Comparison of ENCODE assay signal across 13 cellular contexts in genomic region chr6:44730771-44731391, GRCh38.
DNase-seq lines count a peak whose midpoint lies in the region; ATAC-seq and TF ChIP-seq lines count a peak whose summit lies in the region.
"Had no signal": no experiment of that assay in that cellular context is flagged by ENCODE, and none has a peak within 500 bp of the region (broad histone marks: within the 10 kb centered on the region; RNA-seq: fewer than 3 reads in every experiment).

No MANE protein-coding gene starts in this region.

- no peaks in the 10 kb centered on the region for H3K9me3 Mint-ChIP-seq in chondrocyte (ENCODE audit: low read depth)

- H3K9me3 ChIP-seq in mucosa of descending colon: no peaks in the 10 kb centered on the region
- H3K9me3 ChIP-seq: upper lobe of left lung had no signal

- no peak overlapping the region for H3K4me3 ChIP-seq in mucosa of descending colon
- H3K4me3 ChIP-seq: upper lobe of left lung had no signal

- H3K4me1 Mint-ChIP-seq in chondrocyte (ENCODE audit: low read depth): peaks cover 37% of the 10 kb centered on the region
- H3K4me1 Mint-ChIP-seq: B cell had no signal

- peak; percentile 31 for DNase-seq in AG08395 (ENCODE audit: low spot score)
- peak; percentile 22 for DNase-seq in HuH-7.5 (ENCODE audit: low spot score)
- DNase-seq in chondrocyte (ENCODE audit: low spot score): no peak
- no peak for DNase-seq in mucosa of descending colon
- DNase-seq in SHP77 (lab: John Stamatoyannopoulos, UW): no peak
- no peak for DNase-seq in GM20000 (ENCODE audit: low spot score)
- DNase-seq in stimulated activated CD4-positive, alpha-beta T cell treated with anti-CD3 and anti-CD28 coated beads, Interleukin-2, amount 100 ng/mL, for 24 hours: no peak
- DNase-seq: activated T-cell treated with anti-CD3 and anti-CD28 coated beads for 4 hours, amygdala, NCI-H1048, upper lobe of left lung had no signal

- H3K36me3 ChIP-seq in mucosa of descending colon (ENCODE audit: low read depth): no peaks in the 10 kb centered on the region
- H3K36me3 ChIP-seq: upper lobe of left lung had no signal

- intact Hi-C loops in mucosa of descending colon (cut with DNase I, micrococcal nuclease): no loop called here

- TF ChIP-seq CTCF in chondrocyte (IDR thresholded peaks at IDR 0.05): peak; percentile 8
- TF ChIP-seq CTCF in mucosa of descending colon (IDR thresholded peaks at IDR 0.05): no peak
- TF ChIP-seq CTCF in GM20000 (IDR thresholded peaks at IDR 0.05; ENCODE audit: extremely low read depth, missing control alignments): no peak

- peak overlapping the region; percentile 39 for H3K27ac Mint-ChIP-seq in chondrocyte (ENCODE audit: unreplicated experiment)
- H3K27ac Mint-ChIP-seq: B cell had no signal

- H3K27me3 Mint-ChIP-seq in chondrocyte (ENCODE audit: low read depth): peaks cover 2% of the 10 kb centered on the region

- peaks cover 9% of the 10 kb centered on the region for H3K4me1 ChIP-seq in mucosa of descending colon (ENCODE audit: low read depth)

- H3K36me3 Mint-ChIP-seq in chondrocyte (ENCODE audit: low read depth): no peaks in the 10 kb centered on the region

- peak; percentile 70 for ATAC-seq in mucosa of descending colon
- no peak for ATAC-seq in HG02870 (IDR thresholded peaks at IDR 0.05; ENCODE audit: unreplicated experiment)

- no peak overlapping the region for H3K4me3 Mint-ChIP-seq in chondrocyte (ENCODE audit: unreplicated experiment)
- H3K4me3 Mint-ChIP-seq: B cell had no signal

Comparison
In these comparisons a context has a peak if more than half of its experiments do, and no peak if none do; other contexts are left out.
1. DNase-seq: peak in AG08395 (single experiment) and HuH-7.5 (single experiment); none in chondrocyte (single experiment), mucosa of descending colon (0 of 3), SHP77 (0 of 2), GM20000 (single experiment) and stimulated activated CD4-positive, alpha-beta T cell treated with anti-CD3 and anti-CD28 coated beads, Interleukin-2, amount 100 ng/mL, for 24 hours (0 of 2).